Comparison of ENCODE assay signal across 1 cellular context in the genomic region with DNA sequence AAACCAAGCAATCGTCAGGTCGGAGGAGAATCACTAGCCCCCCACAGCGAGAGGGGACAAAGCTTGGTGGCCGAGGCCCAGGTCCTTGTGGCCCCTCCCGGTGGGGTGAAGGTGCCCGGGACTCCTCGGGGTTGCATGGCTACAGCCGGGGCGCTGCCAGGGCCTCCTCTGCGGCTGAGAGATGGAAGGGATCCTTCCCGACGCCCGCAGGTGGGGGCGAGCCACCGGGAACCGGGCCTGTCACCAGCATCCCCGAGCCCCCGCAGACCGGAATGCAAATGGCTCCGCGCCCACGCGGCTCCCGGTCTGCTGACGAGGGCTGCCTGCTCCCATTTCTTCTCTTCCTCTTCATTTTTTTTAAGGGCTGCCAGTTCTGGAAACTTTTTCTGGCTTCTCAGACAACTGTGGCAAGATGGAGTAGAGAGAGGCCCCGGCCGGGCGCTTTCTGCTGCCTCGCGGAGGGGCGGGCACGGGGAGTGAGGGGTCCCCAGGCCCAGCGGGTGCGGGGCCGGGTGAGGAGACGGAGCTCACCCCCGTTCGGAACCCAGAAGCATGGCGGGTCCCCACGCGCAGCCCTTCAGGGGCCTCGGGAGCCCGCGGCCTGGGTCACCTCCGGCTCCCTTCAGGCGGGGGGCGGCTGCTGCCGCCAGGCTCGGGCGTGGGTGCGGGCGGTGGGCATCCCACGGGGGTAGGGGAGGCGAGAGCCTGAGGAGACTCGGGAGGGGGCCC.
TF ChIP-seq lines count a peak whose summit lies in the region.

No MANE protein-coding gene starts in this region.

TF ChIP-seq in HCT116, 20 proteins besides CTCF, POLR2A, EP300 and RAD21 (continued from another document):
- TF ChIP-seq, protein P1, sequence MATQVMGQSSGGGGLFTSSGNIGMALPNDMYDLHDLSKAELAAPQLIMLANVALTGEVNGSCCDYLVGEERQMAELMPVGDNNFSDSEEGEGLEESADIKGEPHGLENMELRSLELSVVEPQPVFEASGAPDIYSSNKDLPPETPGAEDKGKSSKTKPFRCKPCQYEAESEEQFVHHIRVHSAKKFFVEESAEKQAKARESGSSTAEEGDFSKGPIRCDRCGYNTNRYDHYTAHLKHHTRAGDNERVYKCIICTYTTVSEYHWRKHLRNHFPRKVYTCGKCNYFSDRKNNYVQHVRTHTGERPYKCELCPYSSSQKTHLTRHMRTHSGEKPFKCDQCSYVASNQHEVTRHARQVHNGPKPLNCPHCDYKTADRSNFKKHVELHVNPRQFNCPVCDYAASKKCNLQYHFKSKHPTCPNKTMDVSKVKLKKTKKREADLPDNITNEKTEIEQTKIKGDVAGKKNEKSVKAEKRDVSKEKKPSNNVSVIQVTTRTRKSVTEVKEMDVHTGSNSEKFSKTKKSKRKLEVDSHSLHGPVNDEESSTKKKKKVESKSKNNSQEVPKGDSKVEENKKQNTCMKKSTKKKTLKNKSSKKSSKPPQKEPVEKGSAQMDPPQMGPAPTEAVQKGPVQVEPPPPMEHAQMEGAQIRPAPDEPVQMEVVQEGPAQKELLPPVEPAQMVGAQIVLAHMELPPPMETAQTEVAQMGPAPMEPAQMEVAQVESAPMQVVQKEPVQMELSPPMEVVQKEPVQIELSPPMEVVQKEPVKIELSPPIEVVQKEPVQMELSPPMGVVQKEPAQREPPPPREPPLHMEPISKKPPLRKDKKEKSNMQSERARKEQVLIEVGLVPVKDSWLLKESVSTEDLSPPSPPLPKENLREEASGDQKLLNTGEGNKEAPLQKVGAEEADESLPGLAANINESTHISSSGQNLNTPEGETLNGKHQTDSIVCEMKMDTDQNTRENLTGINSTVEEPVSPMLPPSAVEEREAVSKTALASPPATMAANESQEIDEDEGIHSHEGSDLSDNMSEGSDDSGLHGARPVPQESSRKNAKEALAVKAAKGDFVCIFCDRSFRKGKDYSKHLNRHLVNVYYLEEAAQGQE (IDR thresholded peaks at IDR 0.05; ENCODE audit: low read depth), result no peak
- TF ChIP-seq ELF1 (IDR thresholded peaks at IDR 0.05; ENCODE audit: borderline replicate concordance, low read depth) (no peak), ZNF274 (IDR thresholded peaks at IDR 0.05; ENCODE audit: low read depth, low read length) (no peak), POLR2AphosphoS5 (IDR thresholded peaks at IDR 0.05; ENCODE audit: low read depth, low read length) (no peak), JUND (IDR thresholded peaks at IDR 0.05) (no peak), ATF3 (IDR thresholded peaks at IDR 0.05) (no peak), SP1 (IDR thresholded peaks at IDR 0.05; ENCODE audit: low read depth) (no peak), FOSL1 (IDR thresholded peaks at IDR 0.05; ENCODE audit: low read depth) (no peak), ZFX (IDR thresholded peaks at IDR 0.05) (no peak), SRF (IDR thresholded peaks at IDR 0.05; ENCODE audit: low read depth) (no peak), CEBPB (IDR thresholded peaks at IDR 0.05; ENCODE audit: low read depth) (no peak)
- TF ChIP-seq, protein P2, sequence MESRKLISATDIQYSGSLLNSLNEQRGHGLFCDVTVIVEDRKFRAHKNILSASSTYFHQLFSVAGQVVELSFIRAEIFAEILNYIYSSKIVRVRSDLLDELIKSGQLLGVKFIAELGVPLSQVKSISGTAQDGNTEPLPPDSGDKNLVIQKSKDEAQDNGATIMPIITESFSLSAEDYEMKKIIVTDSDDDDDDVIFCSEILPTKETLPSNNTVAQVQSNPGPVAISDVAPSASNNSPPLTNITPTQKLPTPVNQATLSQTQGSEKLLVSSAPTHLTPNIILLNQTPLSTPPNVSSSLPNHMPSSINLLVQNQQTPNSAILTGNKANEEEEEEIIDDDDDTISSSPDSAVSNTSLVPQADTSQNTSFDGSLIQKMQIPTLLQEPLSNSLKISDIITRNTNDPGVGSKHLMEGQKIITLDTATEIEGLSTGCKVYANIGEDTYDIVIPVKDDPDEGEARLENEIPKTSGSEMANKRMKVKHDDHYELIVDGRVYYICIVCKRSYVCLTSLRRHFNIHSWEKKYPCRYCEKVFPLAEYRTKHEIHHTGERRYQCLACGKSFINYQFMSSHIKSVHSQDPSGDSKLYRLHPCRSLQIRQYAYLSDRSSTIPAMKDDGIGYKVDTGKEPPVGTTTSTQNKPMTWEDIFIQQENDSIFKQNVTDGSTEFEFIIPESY (IDR thresholded peaks at IDR 0.05; ENCODE audit: extremely low read depth, insufficient replicate concordance, low read length), result no peak
